Comparison of ENCODE assay signal across 29 cellular contexts in the genomic region with DNA sequence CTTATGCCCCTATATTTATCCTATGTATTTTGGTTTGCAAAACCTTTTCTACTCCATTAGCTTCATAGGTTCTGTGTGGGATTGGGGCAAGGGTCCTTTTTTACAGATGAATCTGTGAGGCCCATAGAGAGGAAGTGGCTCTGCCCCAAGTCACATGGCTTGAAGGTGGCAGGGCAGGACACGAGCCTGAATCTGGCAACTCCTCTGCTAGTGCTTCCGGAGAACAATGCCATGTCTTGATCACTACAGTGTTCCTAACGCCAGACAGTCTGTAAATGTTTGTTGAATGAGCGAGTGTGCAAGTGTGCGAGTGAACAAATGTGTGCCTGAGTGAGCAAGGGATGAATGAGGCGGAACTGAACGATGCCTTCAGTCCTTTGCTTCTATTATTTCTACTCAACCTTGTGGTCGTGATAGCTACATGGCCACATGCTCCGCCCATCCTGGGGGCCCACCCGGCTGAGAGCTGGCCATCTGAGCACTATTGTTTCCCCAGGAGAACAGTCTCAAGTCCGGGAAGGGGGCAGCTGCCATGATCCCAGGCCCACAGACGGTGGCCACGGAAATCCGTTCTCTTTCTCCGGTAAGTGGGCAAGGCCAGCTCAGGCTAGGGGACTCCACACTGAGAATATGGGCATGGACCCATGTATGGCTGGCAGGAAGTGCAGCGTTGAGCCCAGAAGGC.
"Had no signal": no experiment of that assay in that cellular context is flagged by ENCODE, and none has a peak within 500 bp of the region (broad histone marks: within the 10 kb centered on the region; RNA-seq: fewer than 3 reads in every experiment).

No MANE protein-coding gene starts in this region.

- H3K36me3 ChIP-seq: breast epithelium, colonic mucosa, neutrophil, prostate gland, transverse colon had no signal

- ATAC-seq: activated naive CD8-positive, alpha-beta T cell treated with anti-CD3 and anti-CD28 coated beads, Interleukin-2, amount 50 U/mL, for 24 hours; left cardiac atrium; left ventricle myocardium superior; sciatic nerve; stimulated activated effector memory CD8-positive, alpha-beta T cell treated with anti-CD3 and anti-CD28 coated beads, Interleukin-12 subunit alpha, Interleukin-12 subunit beta, amount 100 ng/mL, for 72 hours; T-helper 17 cell had no signal

- H3K4me3 ChIP-seq: breast epithelium, colonic mucosa, hepatocyte, prostate gland, skin epidermis, stomach, testis, transverse colon had no signal

- H3K27ac Mint-ChIP-seq: activated CD4-positive, alpha-beta memory T cell treated with anti-CD3 and anti-CD28 coated beads, Interleukin-2, amount 10 ng/mL, durations not matched to agents 7 days and 5 days; activated CD4-positive, alpha-beta T cell treated with anti-CD3 and anti-CD28 coated beads, Interleukin-2, amount 10 ng/mL, durations not matched to agents 7 days and 5 days; activated naive CD4-positive, alpha-beta T cell treated with anti-CD3 and anti-CD28 coated beads, Interleukin-2, amount 10 ng/mL, durations not matched to agents 7 days and 5 days; activated naive CD8-positive, alpha-beta T cell treated with anti-CD3 and anti-CD28 coated beads, Interleukin-2, amount 50 U/mL, for 24 hours; activated T-cell treated with anti-CD3 and anti-CD28 coated beads, Interleukin-2, amount 50 U/mL, for 24 hours; nephron; stimulated activated effector memory CD8-positive, alpha-beta T cell treated with anti-CD3 and anti-CD28 coated beads, Interleukin-12 subunit alpha, Interleukin-12 subunit beta, amount 100 ng/mL, for 72 hours; T-helper 17 cell had no signal

- H3K36me3 Mint-ChIP-seq: activated naive CD4-positive, alpha-beta T cell treated with anti-CD3 and anti-CD28 coated beads, Interleukin-2, amount 10 ng/mL, durations not matched to agents 7 days and 5 days; stimulated activated effector memory CD8-positive, alpha-beta T cell treated with anti-CD3 and anti-CD28 coated beads, Interleukin-12 subunit alpha, Interleukin-12 subunit beta, amount 100 ng/mL, for 72 hours had no signal

- H3K79me2 ChIP-seq: hepatocyte had no signal

- DNase-seq: activated CD4-positive, alpha-beta memory T cell treated with anti-CD3 and anti-CD28 coated beads, Interleukin-2, amount 10 ng/mL, durations not matched to agents 7 days and 5 days; activated CD4-positive, alpha-beta T cell treated with anti-CD3 and anti-CD28 coated beads for 1 hour; activated CD4-positive, alpha-beta T cell treated with anti-CD3 and anti-CD28 coated beads, Interleukin-2, amount 10 ng/mL, durations not matched to agents 7 days and 5 days; activated CD8-positive, alpha-beta memory T cell treated with anti-CD3 and anti-CD28 coated beads, Interleukin-2, amount 50 U/mL, for 48 hours; activated gamma-delta T cell; activated naive CD4-positive, alpha-beta T cell treated with anti-CD3 and anti-CD28 coated beads, Interleukin-2, amount 10 ng/mL, durations not matched to agents 7 days and 5 days; activated naive CD8-positive, alpha-beta T cell treated with anti-CD3 and anti-CD28 coated beads, Interleukin-2, amount 50 U/mL, for 24 hours; activated T-cell treated with anti-CD3 and anti-CD28 coated beads, Interleukin-2, amount 50 U/mL, for 24 hours; colonic mucosa; effector memory CD4-positive, alpha-beta T cell; islet precursor cell; left cardiac atrium; left ventricle myocardium superior; retina; stimulated activated CD4-positive, alpha-beta T cell treated with anti-CD3 and anti-CD28 coated beads, Interleukin-4, amount 100 ng/mL, for 24 hours; stomach; T-helper 17 cell; T1000; testis; transverse colon had no signal

- H2AFZ ChIP-seq: hepatocyte had no signal

- FAIRE-seq: frontal cortex had no signal

- H3K27ac ChIP-seq: breast epithelium, colonic mucosa, hepatocyte, neutrophil, prostate gland, skin epidermis, stomach, testis, transverse colon had no signal

- H3K4me3 Mint-ChIP-seq: activated CD4-positive, alpha-beta memory T cell treated with anti-CD3 and anti-CD28 coated beads, Interleukin-2, amount 10 ng/mL, durations not matched to agents 7 days and 5 days; activated CD4-positive, alpha-beta T cell treated with anti-CD3 and anti-CD28 coated beads, Interleukin-2, amount 10 ng/mL, durations not matched to agents 7 days and 5 days; activated naive CD4-positive, alpha-beta T cell treated with anti-CD3 and anti-CD28 coated beads, Interleukin-2, amount 10 ng/mL, durations not matched to agents 7 days and 5 days; activated naive CD8-positive, alpha-beta T cell treated with anti-CD3 and anti-CD28 coated beads, Interleukin-2, amount 50 U/mL, for 24 hours; activated T-cell treated with anti-CD3 and anti-CD28 coated beads, Interleukin-2, amount 50 U/mL, for 24 hours; nephron; stimulated activated effector memory CD8-positive, alpha-beta T cell treated with anti-CD3 and anti-CD28 coated beads, Interleukin-12 subunit alpha, Interleukin-12 subunit beta, amount 100 ng/mL, for 72 hours; T-helper 17 cell had no signal

- H3K27me3 Mint-ChIP-seq: activated CD4-positive, alpha-beta T cell treated with anti-CD3 and anti-CD28 coated beads, Interleukin-2, amount 10 ng/mL, durations not matched to agents 7 days and 5 days; activated naive CD8-positive, alpha-beta T cell treated with anti-CD3 and anti-CD28 coated beads, Interleukin-2, amount 50 U/mL, for 24 hours; activated T-cell treated with anti-CD3 and anti-CD28 coated beads, Interleukin-2, amount 50 U/mL, for 24 hours had no signal

- H3K4me2 ChIP-seq: hepatocyte had no signal

- H3K27me3 ChIP-seq: breast epithelium, colonic mucosa, hepatocyte, neutrophil, stomach, testis, transverse colon had no signal

- H3K4me1 Mint-ChIP-seq: activated CD4-positive, alpha-beta memory T cell treated with anti-CD3 and anti-CD28 coated beads, Interleukin-2, amount 10 ng/mL, durations not matched to agents 7 days and 5 days; activated CD4-positive, alpha-beta T cell treated with anti-CD3 and anti-CD28 coated beads, Interleukin-2, amount 10 ng/mL, durations not matched to agents 7 days and 5 days; activated naive CD4-positive, alpha-beta T cell treated with anti-CD3 and anti-CD28 coated beads, Interleukin-2, amount 10 ng/mL, durations not matched to agents 7 days and 5 days; activated naive CD8-positive, alpha-beta T cell treated with anti-CD3 and anti-CD28 coated beads, Interleukin-2, amount 50 U/mL, for 24 hours; nephron; stimulated activated effector memory CD8-positive, alpha-beta T cell treated with anti-CD3 and anti-CD28 coated beads, Interleukin-12 subunit alpha, Interleukin-12 subunit beta, amount 100 ng/mL, for 72 hours had no signal

- H3K9me3 Mint-ChIP-seq: activated CD4-positive, alpha-beta memory T cell treated with anti-CD3 and anti-CD28 coated beads, Interleukin-2, amount 10 ng/mL, durations not matched to agents 7 days and 5 days; activated CD4-positive, alpha-beta T cell treated with anti-CD3 and anti-CD28 coated beads, Interleukin-2, amount 10 ng/mL, durations not matched to agents 7 days and 5 days; activated naive CD4-positive, alpha-beta T cell treated with anti-CD3 and anti-CD28 coated beads, Interleukin-2, amount 10 ng/mL, durations not matched to agents 7 days and 5 days; activated naive CD8-positive, alpha-beta T cell treated with anti-CD3 and anti-CD28 coated beads, Interleukin-2, amount 50 U/mL, for 24 hours; activated T-cell treated with anti-CD3 and anti-CD28 coated beads, Interleukin-2, amount 50 U/mL, for 24 hours; nephron; stimulated activated effector memory CD8-positive, alpha-beta T cell treated with anti-CD3 and anti-CD28 coated beads, Interleukin-12 subunit alpha, Interleukin-12 subunit beta, amount 100 ng/mL, for 72 hours had no signal

- H3K4me1 ChIP-seq: breast epithelium, colonic mucosa, prostate gland, stomach, testis, transverse colon had no signal

- H3K9me3 ChIP-seq: breast epithelium, colonic mucosa, neutrophil, prostate gland, stomach, testis, transverse colon had no signal
